ENCODE assay signal across 1 cellular context in genomic region chr11:64070301-64070656, GRCh38.
TF ChIP-seq lines count a peak whose summit lies in the region.

No MANE protein-coding gene starts in this region.

TF ChIP-seq in WTC11, 78 proteins besides CTCF, POLR2A, EP300 and RAD21 (continued from another document):
- TF ChIP-seq AFF4 (CRISPR knock-in tag; IDR thresholded peaks at IDR 0.05; ENCODE audit: borderline replicate concordance), result no peak
- no peak for TF ChIP-seq OVOL2 (CRISPR knock-in tag; IDR thresholded peaks at IDR 0.05; ENCODE audit: borderline replicate concordance)
- TF ChIP-seq, protein P1, sequence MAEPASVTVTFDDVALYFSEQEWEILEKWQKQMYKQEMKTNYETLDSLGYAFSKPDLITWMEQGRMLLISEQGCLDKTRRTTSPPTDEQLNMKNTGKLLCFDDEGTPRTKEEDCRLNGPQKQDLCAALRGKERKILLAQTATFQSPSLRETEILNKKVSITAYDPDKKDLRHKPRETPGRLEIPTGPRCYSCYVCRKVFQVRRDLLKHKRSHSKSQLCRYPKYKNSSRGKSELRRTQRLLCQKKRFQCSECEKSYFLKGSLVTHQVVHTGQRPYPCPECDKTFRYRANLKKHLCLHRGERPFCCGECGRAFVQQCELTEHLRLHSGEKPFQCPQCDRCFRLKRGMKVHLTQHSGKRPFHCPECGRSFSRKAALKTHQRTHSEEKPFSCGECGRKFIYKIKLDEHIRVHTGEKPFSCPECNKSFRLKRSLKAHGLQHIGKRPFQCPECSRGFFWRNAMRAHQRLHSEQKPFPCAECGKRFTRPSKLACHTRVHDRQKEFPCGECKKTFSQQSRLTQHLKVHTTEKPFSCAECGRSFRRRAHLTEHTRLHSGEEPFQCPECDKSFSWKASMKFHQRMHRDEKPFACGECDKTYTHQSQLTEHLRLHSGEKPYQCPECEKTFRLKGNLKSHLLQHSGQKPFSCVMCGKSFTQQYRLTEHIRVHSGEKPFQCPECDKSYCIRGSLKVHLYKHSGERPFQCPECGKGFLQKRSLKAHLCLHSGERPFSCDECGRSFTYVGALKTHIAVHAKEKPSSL (CRISPR knock-in tag; conservative IDR thresholded peaks at IDR 0.05), result no peak
- TF ChIP-seq ZNF396 (CRISPR knock-in tag; IDR thresholded peaks at IDR 0.05; ENCODE audit: borderline replicate concordance), result no peak
- no peak for TF ChIP-seq ZBTB21 (CRISPR knock-in tag; IDR thresholded peaks at IDR 0.05; ENCODE audit: borderline replicate concordance)
- TF ChIP-seq FOXP4 (CRISPR knock-in tag; IDR thresholded peaks at IDR 0.05), result no peak
- TF ChIP-seq STAT6 (CRISPR knock-in tag; conservative IDR thresholded peaks at IDR 0.05; ENCODE audit: low read depth), result no peak
- no peak for TF ChIP-seq NFATC4 (CRISPR knock-in tag; IDR thresholded peaks at IDR 0.05)
- no peak for TF ChIP-seq ATF1 (CRISPR knock-in tag; IDR thresholded peaks at IDR 0.05)
